Comparison of ENCODE assay signal across 19 cellular contexts in the genomic region with DNA sequence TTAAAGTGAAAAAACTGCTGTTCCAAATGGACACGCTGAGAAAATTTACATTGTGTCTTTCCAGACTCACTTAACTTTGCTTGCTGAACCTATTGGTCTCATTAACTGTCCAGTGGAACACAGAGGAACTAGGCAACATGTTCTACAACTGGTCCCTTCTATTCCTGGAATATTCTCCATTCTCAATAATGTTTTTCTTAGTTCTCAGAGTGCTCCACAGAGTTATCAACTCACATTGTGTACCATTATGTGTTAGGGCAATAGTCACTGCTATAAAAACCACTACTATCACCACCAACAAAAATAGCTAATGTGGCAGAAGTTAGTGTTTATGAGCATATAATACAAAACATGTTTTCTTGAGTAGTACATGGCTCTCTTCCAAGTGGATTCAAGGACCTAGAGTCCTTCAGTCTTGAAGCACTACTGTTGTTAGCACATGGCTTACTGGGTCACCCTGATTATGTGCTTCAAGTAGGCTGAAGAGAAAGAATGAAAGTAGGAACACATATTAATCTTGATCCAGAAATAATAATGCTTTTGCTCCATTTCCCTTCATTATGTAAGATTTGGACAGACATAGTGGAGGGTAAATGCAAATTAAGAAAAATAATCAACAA.
"Had no signal": no experiment of that assay in that cellular context is flagged by ENCODE, and none has a peak within 500 bp of the region (broad histone marks: within the 10 kb centered on the region; RNA-seq: fewer than 3 reads in every experiment).

No MANE protein-coding gene starts in this region.

- DNase-seq: dorsolateral prefrontal cortex; effector CD4-positive, alpha-beta T cell; head of caudate nucleus; kidney; mesenchymal stem cell; mucosa of descending colon; naive B cell; sigmoid colon; stimulated activated CD4-positive, alpha-beta T cell treated with anti-CD3 and anti-CD28 coated beads, Interleukin-2, amount 100 ng/mL, for 24 hours; stimulated activated CD4-positive, alpha-beta T cell treated with anti-CD3 and anti-CD28 coated beads, Interleukin-4, amount 100 ng/mL, for 24 hours; stimulated activated naive CD8-positive, alpha-beta T cell treated with anti-CD3 and anti-CD28 coated beads, Interleukin-15, Interleukin-2, amounts not matched to agents 100 U/mL and 50 U/mL, for 24 hours had no signal

- H2AFZ ChIP-seq: hepatocyte, parathyroid adenoma had no signal

- H3K4me3 ChIP-seq: dorsolateral prefrontal cortex, hepatocyte, mucosa of descending colon, sigmoid colon, thoracic aorta, tibial nerve, vagina had no signal

- H3K36me3 ChIP-seq: neutrophil, sigmoid colon, thoracic aorta, tibial nerve, vagina had no signal

- H3K27ac ChIP-seq: dorsolateral prefrontal cortex, hepatocyte, neutrophil, parathyroid adenoma, sigmoid colon, thoracic aorta, tibial nerve, vagina had no signal

- H3K9ac ChIP-seq: parathyroid adenoma had no signal

- H3K4me2 ChIP-seq: hepatocyte had no signal

- ATAC-seq: mucosa of descending colon; natural killer cell treated with Interleukin-12 subunit alpha and Interleukin-12 subunit beta and Interleukin-15 and Interleukin-18, amount 100 ng/mL, for 72 hours; stimulated activated memory B cell treated with anti-CD40 and anti-IgM and Interleukin-4, amounts not matched to agents 10 μg/mL and 1 μg/mL and 100 μg/mL, for 72 hours; stimulated activated naive CD8-positive, alpha-beta T cell treated with anti-CD3 and anti-CD28 coated beads, Interleukin-15, Interleukin-2, amounts not matched to agents 100 U/mL and 50 U/mL, for 24 hours had no signal

- H3K27me3 ChIP-seq: dorsolateral prefrontal cortex, hepatocyte, neutrophil, sigmoid colon, tibial nerve, vagina had no signal

- H3K79me2 ChIP-seq: hepatocyte, parathyroid adenoma had no signal

- H3K4me1 ChIP-seq: parathyroid adenoma, sigmoid colon, tibial nerve, vagina had no signal

- H3K9me3 ChIP-seq: mucosa of descending colon, neutrophil, thoracic aorta, vagina had no signal
